ENCODE assay signal across 17 cellular contexts in genomic region chr11:104879514-104880190, GRCh38. TPM values are rescaled to one million over a fixed set of nuclear protein-coding genes. Genes with fewer than 3 reads are reported as not detected.
"Had no signal": no experiment of that assay in that cellular context is flagged by ENCODE, and none has a peak within 500 bp of the region (broad histone marks: within the 10 kb centered on the region; RNA-seq: fewer than 3 reads in every experiment).

No MANE protein-coding gene starts in this region.

- H3K4me3 ChIP-seq: right lobe of liver, smooth muscle cell, stomach, testis, upper lobe of left lung had no signal

- H3K27ac ChIP-seq: right lobe of liver, stomach, testis, upper lobe of left lung had no signal

- H3K4me1 ChIP-seq: right lobe of liver, stomach, testis, upper lobe of left lung had no signal

- H3K9me3 ChIP-seq: right lobe of liver, stomach, testis, upper lobe of left lung had no signal

- H3K4me3 Mint-ChIP-seq: activated CD4-positive, alpha-beta T cell treated with anti-CD3 and anti-CD28 coated beads, Interleukin-2, amount 10 ng/mL, durations not matched to agents 7 days and 5 days; T-helper 1 cell treated with Interleukin-12 subunit alpha and Interleukin-12 subunit beta and Interleukin-4 antibody, amounts not matched to agents 30 μg/mL and 1 μg/mL, for 36 hours; WTC11 had no signal

- DNase-seq: activated CD4-positive, alpha-beta T cell treated with anti-CD3 and anti-CD28 coated beads, Interleukin-2, amount 10 ng/mL, durations not matched to agents 7 days and 5 days; activated CD8-positive, alpha-beta memory T cell treated with anti-CD3 and anti-CD28 coated beads for 24 hours; activated naive CD4-positive, alpha-beta T cell treated with Interleukin-2 at 50 U/mL for 16 hours; anterior cingulate cortex; cortex of kidney; effector CD8-positive, alpha-beta T cell; foreskin fibroblast; kidney glomerular epithelial cell; left ventricle myocardium superior; mesenchymal stem cell; right lobe of liver; stomach; testis; upper lobe of left lung had no signal

- ATAC-seq: left ventricle myocardium superior, right lobe of liver, WTC11 had no signal

- H3K9me3 Mint-ChIP-seq: WTC11 had no signal

- H3K27me3 ChIP-seq: right lobe of liver, stomach, testis, upper lobe of left lung had no signal

- H3K27me3 Mint-ChIP-seq: activated CD4-positive, alpha-beta T cell treated with anti-CD3 and anti-CD28 coated beads, Interleukin-2, amount 10 ng/mL, durations not matched to agents 7 days and 5 days had no signal

- H3K36me3 Mint-ChIP-seq: WTC11 had no signal

- H3K36me3 ChIP-seq: right lobe of liver, stomach, upper lobe of left lung had no signal

- H3K4me2 ChIP-seq: smooth muscle cell had no signal

- H3K27ac Mint-ChIP-seq: activated CD4-positive, alpha-beta T cell treated with anti-CD3 and anti-CD28 coated beads, Interleukin-2, amount 10 ng/mL, durations not matched to agents 7 days and 5 days; T-helper 1 cell treated with Interleukin-12 subunit alpha and Interleukin-12 subunit beta and Interleukin-4 antibody, amounts not matched to agents 30 μg/mL and 1 μg/mL, for 36 hours; WTC11 had no signal

RNA-seq across cellular contexts. Expression of gene CASP12, which starts 18.6 kb away (rescaled TPM):
- total RNA-seq: activated CD4-positive, alpha-beta T cell treated with anti-CD3 and anti-CD28 coated beads, Interleukin-2, amount 10 ng/mL, durations not matched to agents 7 days and 5 days; left ventricle myocardium superior; right lobe of liver; smooth muscle cell; WTC11 had no signal
